Comparison of ENCODE assay signal across 8 cellular contexts in the genomic region with DNA sequence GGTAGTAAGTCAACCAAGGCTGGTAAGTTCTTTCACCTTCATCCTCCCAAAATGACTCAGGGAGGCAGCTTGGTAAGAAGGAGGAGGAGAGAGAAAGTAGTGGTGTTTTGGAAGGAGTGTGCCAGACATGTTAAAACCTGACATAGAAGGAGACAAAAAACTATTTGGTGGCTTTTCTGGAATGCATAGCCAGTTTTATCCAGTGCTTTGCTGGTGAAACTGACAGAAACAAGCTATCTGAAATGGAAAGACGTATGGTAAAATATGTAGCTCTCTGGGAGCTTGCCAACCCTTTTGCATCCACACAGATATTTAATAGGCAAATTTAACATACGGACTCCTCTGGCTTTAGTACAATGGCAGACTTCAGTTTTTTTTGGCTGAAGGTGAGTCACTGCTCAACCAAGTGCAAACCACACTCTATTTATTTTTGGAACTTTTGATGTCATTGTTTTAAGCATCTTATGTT.
DNase-seq lines count a peak whose midpoint lies in the region; ATAC-seq and TF ChIP-seq lines count a peak whose summit lies in the region.

No MANE protein-coding gene starts in this region.

- H3K4me3 ChIP-seq in AG09309 (ENCODE audit: control insufficient read depth, low read depth, low read length): no peak overlapping the region
- H3K4me3 ChIP-seq in SU-DHL-6 (ENCODE audit: insufficient read depth, low read length, poor library complexity, severe bottlenecking): peak overlapping the region; percentile 35

- H3K79me2 ChIP-seq in SU-DHL-6 (ENCODE audit: insufficient read depth, low read length): no peaks in the 10 kb centered on the region; the same call in none of the 2 replicates

- H3F3A ChIP-seq in SU-DHL-6 (ENCODE audit: insufficient read depth): peaks cover 75% of the 10 kb centered on the region

- H3K9me2 ChIP-seq in SU-DHL-6 (replicated peaks; ENCODE audit: insufficient read depth, low read length): no peaks in the 10 kb centered on the region

- ATAC-seq in GM18907 (IDR thresholded peaks at IDR 0.05; ENCODE audit: unreplicated experiment) (peak; percentile 67), HG03066 (IDR thresholded peaks at IDR 0.05; ENCODE audit: low read depth, unreplicated experiment) (peak; percentile 83)

- DNase-seq in AG09309 (ENCODE audit: low read depth) (peak; percentile 67), inferior parietal cortex (ENCODE audit: extremely low spot score) (peak; percentile 37), DMS79 (lab: John Stamatoyannopoulos, UW) (no peak)
- no peak for DNase-seq in stimulated activated CD4-positive, alpha-beta T cell treated with anti-CD3 and anti-CD28 coated beads, Interleukin-15, amount 100 ng/mL, for 24 hours
- no peak for DNase-seq in effector CD4-positive, alpha-beta T cell

- H3K36me3 ChIP-seq in SU-DHL-6 (ENCODE audit: low read length): peaks cover 76% of the 10 kb centered on the region

- H4K20me1 ChIP-seq in SU-DHL-6 (ENCODE audit: low read depth, low read length): no peaks in the 10 kb centered on the region

- H3K9me3 ChIP-seq in SU-DHL-6 (ENCODE audit: insufficient read depth, low read length): no peaks in the 10 kb centered on the region

- no peak for TF ChIP-seq CTCF in AG09309 (IDR thresholded peaks at IDR 0.05; ENCODE audit: control insufficient read depth, insufficient read depth, low read depth, low read length, missing control alignments)
- TF ChIP-seq CTCF in SU-DHL-6 (IDR thresholded peaks at IDR 0.05; ENCODE audit: insufficient read depth, low read length, poor library complexity, severe bottlenecking): no peak

- H2AFZ ChIP-seq in SU-DHL-6 (ENCODE audit: low read depth, low read length, severe bottlenecking): no peak overlapping the region

- peak overlapping the region; percentile 96 for H3K27ac ChIP-seq in SU-DHL-6 (ENCODE audit: low read depth, low read length)

- H3K4me2 ChIP-seq in SU-DHL-6 (ENCODE audit: low read depth, low read length, poor library complexity, severe bottlenecking): peak overlapping the region; percentile 62

- H3K9ac ChIP-seq in SU-DHL-6 (ENCODE audit: low read length): peak overlapping the region; percentile 27; the same call in 1 of the 2 replicates

- H3K27me3 ChIP-seq in SU-DHL-6 (ENCODE audit: low read length): no peaks in the 10 kb centered on the region

Comparison
In these comparisons a context has a peak if more than half of its experiments do, and no peak if none do; other contexts are left out.
1. DNase-seq: peak in AG09309 (single experiment) and inferior parietal cortex (single experiment); none in stimulated activated CD4-positive, alpha-beta T cell treated with anti-CD3 and anti-CD28 coated beads, Interleukin-15, amount 100 ng/mL, for 24 hours (single experiment), DMS79 (single experiment) and effector CD4-positive, alpha-beta T cell (single experiment).